21 cellular contexts compared by ENCODE assay signal in genomic region chr6:14456941-14457340, GRCh38.
"Had no signal": no experiment of that assay in that cellular context is flagged by ENCODE, and none has a peak within 500 bp of the region (broad histone marks: within the 10 kb centered on the region; RNA-seq: fewer than 3 reads in every experiment).

No MANE protein-coding gene starts in this region.

- H3K4me1 ChIP-seq: colonic mucosa, upper lobe of right lung had no signal

- H3K27me3 ChIP-seq: breast epithelium, colonic mucosa, sigmoid colon, upper lobe of right lung had no signal

- FAIRE-seq: kidney had no signal

- DNase-seq: activated CD4-positive, alpha-beta T cell treated with anti-CD3 and anti-CD28 coated beads for 1 hour; activated CD4-positive, alpha-beta T cell treated with anti-CD3 and anti-CD28 coated beads, Interleukin-2, amount 50 U/mL, for 48 hours; activated CD8-positive, alpha-beta memory T cell treated with anti-CD3 and anti-CD28 coated beads, Interleukin-2, amount 50 U/mL, for 48 hours; activated effector memory CD4-positive, alpha-beta T cell treated with Interleukin-2 at 50 U/mL for 16 hours; activated naive CD4-positive, alpha-beta T cell treated with anti-CD3 and anti-CD28 coated beads for 36 hours; activated naive CD8-positive, alpha-beta T cell treated with anti-CD3 and anti-CD28 coated beads, Interleukin-2, amount 10 ng/mL, durations not matched to agents 7 days and 5 days; activated T-cell treated with anti-CD3 and anti-CD28 coated beads, Interleukin-2, amount 50 U/mL, for 48 hours; amniotic stem cell; colonic mucosa; dorsolateral prefrontal cortex; foreskin fibroblast; kidney; natural killer cell; retina; sigmoid colon; stimulated activated CD4-positive, alpha-beta T cell treated with anti-CD3 and anti-CD28 coated beads, Interleukin-4, amount 100 ng/mL, for 1 hour; stimulated activated naive CD4-positive, alpha-beta T cell treated with Interleukin-2 at 50 U/mL for 16 hours; T-helper 9 cell; upper lobe of right lung had no signal

- ATAC-seq: natural killer cell, upper lobe of right lung had no signal

- H3K9me3 ChIP-seq: breast epithelium, colonic mucosa, sigmoid colon, upper lobe of right lung had no signal

- H3K4me3 ChIP-seq: breast epithelium, colonic mucosa, dorsolateral prefrontal cortex, lung, sigmoid colon, upper lobe of right lung had no signal

- H3K27ac ChIP-seq: breast epithelium, colonic mucosa, dorsolateral prefrontal cortex, sigmoid colon, upper lobe of right lung had no signal

- H3K36me3 ChIP-seq: breast epithelium, colonic mucosa, sigmoid colon, upper lobe of right lung had no signal
